Comparison of ENCODE assay signal across 10 cellular contexts in the genomic region with DNA sequence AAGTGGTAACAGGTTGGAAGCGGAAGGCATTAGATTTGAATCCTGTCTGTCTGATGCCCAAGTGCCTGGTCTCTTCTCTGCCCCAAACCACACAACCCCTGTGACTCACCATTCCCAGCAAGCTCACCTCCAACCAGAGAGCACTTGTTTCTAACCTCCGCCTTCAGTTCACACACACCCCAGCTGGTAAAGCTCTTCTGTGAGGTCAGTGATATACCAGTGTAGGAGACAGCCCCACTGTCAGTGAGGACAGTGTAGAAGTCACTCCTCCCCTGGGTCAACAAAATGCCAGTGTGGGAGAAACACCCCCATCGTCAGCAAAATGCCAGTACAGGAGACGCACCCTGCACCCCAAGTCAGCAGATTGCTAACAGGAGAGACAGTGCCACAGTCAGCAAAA. TPM values are rescaled to one million over a fixed set of nuclear protein-coding genes. Genes with fewer than 3 reads are reported as not detected.
DNase-seq lines count a peak whose midpoint lies in the region; ATAC-seq, FAIRE-seq and TF ChIP-seq lines count a peak whose summit lies in the region.
"Had no signal": no experiment of that assay in that cellular context is flagged by ENCODE, and none has a peak within 500 bp of the region (broad histone marks: within the 10 kb centered on the region; RNA-seq: fewer than 3 reads in every experiment).

No MANE protein-coding gene starts in this region.

- no peak overlapping the region for H3K4me3 Mint-ChIP-seq in stimulated activated naive B cell treated with anti-CD40 and anti-IgM and Interleukin-4, amounts not matched to agents 10 μg/mL and 1 μg/mL and 100 μg/mL, for 72 hours

- 86 to 89% methylated on average over 4 of the region's 4 CpGs for WGBS in pancreas, 2 donors

- H3K9me2 ChIP-seq in OCI-LY7 (ENCODE audit: insufficient read depth, low read length), result no peaks in the 10 kb centered on the region

- TF ChIP-seq CTCF in OCI-LY7 (conservative IDR thresholded peaks at IDR 0.05; ENCODE audit: low read length) (no peak), pancreas (IDR thresholded peaks at IDR 0.05) (no peak)

- intact Hi-C loops in OCI-LY7 (cut with micrococcal nuclease; ENCODE audit: unreplicated experiment), result no loop called here
- intact Hi-C loops in pancreas (cut with DNase I), result no loop called here

- H3K27me3 Mint-ChIP-seq in stimulated activated naive B cell treated with anti-CD40 and anti-IgM and Interleukin-4, amounts not matched to agents 10 μg/mL and 1 μg/mL and 100 μg/mL, for 72 hours, result no peaks in the 10 kb centered on the region

- H3K36me3 ChIP-seq in OCI-LY7 (ENCODE audit: insufficient read depth, low read length) (peaks cover 25% of the 10 kb centered on the region), pancreas (no peaks in the 10 kb centered on the region)

- H3K4me1 Mint-ChIP-seq in stimulated activated naive B cell treated with anti-CD40 and anti-IgM and Interleukin-4, amounts not matched to agents 10 μg/mL and 1 μg/mL and 100 μg/mL, for 72 hours, result peaks cover 20 to 32% of the 10 kb centered on the region in 2 donors

- no peaks in the 10 kb centered on the region for H3K9me3 ChIP-seq in OCI-LY7 (ENCODE audit: low read length)
- no peaks in the 10 kb centered on the region for H3K9me3 ChIP-seq in pancreas

- H4K20me1 ChIP-seq in OCI-LY7 (ENCODE audit: insufficient read depth, low read length), result 0 out of 2 replicates have a peak, but pooled peaks cover 3% of the 10 kb centered on the region

- CTCF ChIA-PET in OCI-LY7 (lab: Charles Lee; ENCODE audit: unreplicated experiment), result interaction anchor here (0.6 kb wide), 1 partner anchor 712 kb away, joined by 3 read pairs; no protein-coding TSS in a partner anchor

- H3K27ac ChIP-seq in OCI-LY7 (ENCODE audit: low read depth, low read length, poor library complexity, severe bottlenecking) (peak overlapping the region; percentile 95), pancreas (no peak overlapping the region)
- H3K27ac ChIP-seq: PC-9 had no signal

- H3K27me3 ChIP-seq in pancreas, result no peaks in the 10 kb centered on the region

- H3K4me3 ChIP-seq in OCI-LY7 (ENCODE audit: low read depth, low read length, poor library complexity, severe bottlenecking) (peak overlapping the region; percentile 83), pancreas (no peak overlapping the region)
- H3K4me3 ChIP-seq: PC-9 had no signal

- H3K4me2 ChIP-seq in OCI-LY7 (ENCODE audit: low read length), result peak overlapping the region; percentile 90
- H3K4me2 ChIP-seq: PC-9 had no signal

- FAIRE-seq in pancreas (lab: Jason Lieb, UNC), result no peak

- H3K36me3 Mint-ChIP-seq in stimulated activated naive B cell treated with anti-CD40 and anti-IgM and Interleukin-4, amounts not matched to agents 10 μg/mL and 1 μg/mL and 100 μg/mL, for 72 hours, result no peaks in the 10 kb centered on the region
- H3K36me3 Mint-ChIP-seq: natural killer cell had no signal

- no peaks in the 10 kb centered on the region for H3K9me3 Mint-ChIP-seq in stimulated activated naive B cell treated with anti-CD40 and anti-IgM and Interleukin-4, amounts not matched to agents 10 μg/mL and 1 μg/mL and 100 μg/mL, for 72 hours
- H3K9me3 Mint-ChIP-seq: natural killer cell had no signal

- H3K4me1 ChIP-seq in OCI-LY7 (ENCODE audit: insufficient read depth, low read length, poor library complexity, severe bottlenecking) (peaks cover 53% of the 10 kb centered on the region), pancreas (no peaks in the 10 kb centered on the region)

- H3K79me2 ChIP-seq in OCI-LY7 (ENCODE audit: insufficient read depth, low read depth, low read length), result peaks cover 25% of the 10 kb centered on the region; the same call in 1 of the 2 replicates

- ATAC-seq in esophagus mucosa (peak; percentile 68), HG03025 (IDR thresholded peaks at IDR 0.05; ENCODE audit: low FRiP score, unreplicated experiment) (no peak), pancreas (no peak)
- peak; percentile 17 to 23 for ATAC-seq in stimulated activated naive B cell treated with anti-CD40 and anti-IgM and Interleukin-4, amounts not matched to agents 10 μg/mL and 1 μg/mL and 100 μg/mL, for 72 hours (replicated peaks)
- ATAC-seq: natural killer cell had no signal

- peak; percentile 26 for DNase-seq in activated naive CD4-positive, alpha-beta T cell treated with Interleukin-2 at 50 U/mL for 16 hours
- DNase-seq in activated naive CD4-positive, alpha-beta T cell (lab: John Stamatoyannopoulos, UW), result no peak
- no peak for DNase-seq in OCI-LY7 (ENCODE audit: low spot score)
- no peak for DNase-seq in stimulated activated naive B cell treated with anti-CD40 and anti-IgM and Interleukin-4, amounts not matched to agents 10 μg/mL and 1 μg/mL and 100 μg/mL, for 72 hours
- DNase-seq in effector CD8-positive, alpha-beta T cell (lab: John Stamatoyannopoulos, UW), result no peak
- no peak for DNase-seq in pancreas
- DNase-seq: natural killer cell had no signal

- POLR2A ChIA-PET in OCI-LY7 (lab: Charles Lee), result interaction anchor here (1.5 to 4.0 kb wide), 5 partner anchors 10 to 47 kb away, joined by 4 to 22 read pairs (median 7); partner anchors contain the start of gene NFYC

- BruUV-seq in OCI-LY7 (replicated peaks; lab: Mats Ljungman, UMichigan), result no TSS peak

- H2AFZ ChIP-seq in OCI-LY7 (ENCODE audit: low read length), result no peak overlapping the region
- H2AFZ ChIP-seq: PC-9 had no signal

- no peak overlapping the region for H3K27ac Mint-ChIP-seq in stimulated activated naive B cell treated with anti-CD40 and anti-IgM and Interleukin-4, amounts not matched to agents 10 μg/mL and 1 μg/mL and 100 μg/mL, for 72 hours
- H3K27ac Mint-ChIP-seq: natural killer cell had no signal

RNA-seq across cellular contexts. Expression of gene RIMS3, which starts 2.6 kb away (rescaled TPM):
- total RNA-seq in OCI-LY7 (2014; rRNA removed; shearing (Covaris generic)), result 79.5 and 89.3 TPM in 2 replicates
- total RNA-seq in OCI-LY7 (2022) (80.3 and 106 TPM in 2 replicates), esophagus mucosa (2.2 TPM), pancreas (1 to 10 TPM in 1 of 6 donors, under 1 TPM in 5; 0.55 to 2.7 (median 0.77) TPM)
- polyA plus RNA-seq in pancreas, result under 1 TPM; 0.49 to 0.54 TPM

RNA-seq across cellular contexts. Expression of gene NFYC, which starts 28.6 kb away (rescaled TPM):
- 29.3 and 39.1 TPM in 2 replicates for total RNA-seq in OCI-LY7 (2014; rRNA removed; shearing (Covaris generic))
- total RNA-seq in OCI-LY7 (2022) (71.0 and 77.1 TPM in 2 replicates), esophagus mucosa (40.8 TPM), pancreas (10 to 100 TPM; 23.0 to 39.6 (median 28.2) TPM)
- polyA plus RNA-seq in pancreas, result 10 to 100 TPM; 21.3 to 33.8 TPM

Comparison
In these comparisons a context has a peak if more than half of its experiments do, and no peak if none do; other contexts are left out.
1. ATAC-seq: peak in esophagus mucosa (single experiment) and stimulated activated naive B cell treated with anti-CD40 and anti-IgM and Interleukin-4, amounts not matched to agents 10 μg/mL and 1 μg/mL and 100 μg/mL, for 72 hours (2 of 2); none in HG03025 (single experiment) and pancreas (0 of 4).
2. RNA of gene RIMS3, which starts 2.6 kb away (total RNA-seq): 79.5 to 106 TPM in OCI-LY7; 2.2 TPM in esophagus mucosa (single experiment) and 0.55 to 2.7 TPM in pancreas; every median in the first group is over 10 times any median in the second.